Comparison of ENCODE assay signal across 9 cellular contexts in the genomic region with DNA sequence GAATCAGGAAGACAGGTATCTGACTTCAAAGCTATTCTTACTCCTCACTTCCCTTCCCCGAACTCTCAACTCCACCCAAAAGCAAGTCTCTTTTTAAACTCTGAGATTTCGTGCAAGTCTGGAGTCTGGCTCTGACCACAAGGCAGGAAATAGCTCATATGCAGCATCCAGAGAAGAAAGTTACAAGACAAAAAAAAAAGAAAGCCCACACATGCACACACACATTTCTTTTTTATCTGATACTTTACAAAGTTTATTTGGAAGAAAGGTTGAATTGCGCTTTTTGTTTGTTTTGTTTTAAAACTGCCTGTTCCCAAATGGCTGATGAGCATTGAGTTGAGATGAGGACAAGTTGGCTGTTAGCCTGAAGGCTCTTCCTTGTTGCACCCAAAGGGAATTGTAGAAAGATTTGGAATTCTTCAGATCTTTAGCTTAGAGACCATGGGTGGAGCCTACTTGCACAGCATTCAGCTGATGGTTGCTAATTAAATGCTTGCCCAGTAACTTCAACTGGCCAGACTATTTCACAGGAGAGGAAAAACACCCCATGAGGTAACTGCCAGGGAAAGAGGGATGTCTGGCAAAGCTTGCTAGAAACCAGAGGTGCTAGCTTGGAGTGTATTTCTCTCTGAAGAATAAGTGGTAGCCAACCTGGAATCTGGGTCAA.
A peak's percentile ranks its signal among the peaks of the same experiment; 100 is the strongest.
DNase-seq lines count a peak whose midpoint lies in the region; ATAC-seq and TF ChIP-seq lines count a peak whose summit lies in the region.
"Had no signal": no experiment of that assay in that cellular context is flagged by ENCODE, and none has a peak within 500 bp of the region (broad histone marks: within the 10 kb centered on the region; RNA-seq: fewer than 3 reads in every experiment).

No MANE protein-coding gene starts in this region.

- TF ChIP-seq POLR2A in esophagus muscularis mucosa (IDR thresholded peaks at IDR 0.05; ENCODE audit: low read depth), result no peak

- intact Hi-C loops in esophagus muscularis mucosa (cut with DNase I), result no loop called here

- no peaks in the 10 kb centered on the region for H3K27me3 ChIP-seq in esophagus muscularis mucosa

- peak; percentile 98 for ATAC-seq in HG02798 (IDR thresholded peaks at IDR 0.05; ENCODE audit: poor library complexity, unreplicated experiment)

- TF ChIP-seq CTCF in esophagus muscularis mucosa (IDR thresholded peaks at IDR 0.05), result no peak

- DNase-seq in SKM-1 treated with dmso at 0.1 percent for 144 hours (lab: John Stamatoyannopoulos, UW; ENCODE audit: unreplicated experiment) (peak; percentile 5), SKM-1 (lab: John Stamatoyannopoulos, UW; ENCODE audit: unreplicated experiment) (no peak), SK-N-MC (ENCODE audit: low read depth, low spot score) (peak; percentile 70), esophagus muscularis mucosa (ENCODE audit: extremely low spot score) (peak; percentile 91), DMS79 (lab: John Stamatoyannopoulos, UW) (no peak), SW480 (ENCODE audit: low spot score) (no peak)

- no peak for TF ChIP-seq EP300 in esophagus muscularis mucosa (IDR thresholded peaks at IDR 0.05)

- H3K4me1 ChIP-seq in esophagus muscularis mucosa, result peaks cover 29 to 35% (median 32%) of the 10 kb centered on the region in 4 donors

- H3K27ac ChIP-seq in SK-N-MC (peak overlapping the region; percentile 96), esophagus muscularis mucosa (replicated peaks in 1 of 4) (peak overlapping the region; percentile 30 to 55 (median 41)), skin epidermis (peak overlapping the region in 15 of 21 experiments; percentile 0 to 80 (median 29))
- H3K27ac ChIP-seq: 22Rv1 had no signal

- H3K9me3 ChIP-seq in SK-N-MC (ENCODE audit: low read depth, low read length) (no peaks in the 10 kb centered on the region), esophagus muscularis mucosa (no peaks in the 10 kb centered on the region)

- H3K36me3 ChIP-seq in SK-N-MC (ENCODE audit: insufficient read depth, low read length) (no peaks in the 10 kb centered on the region), esophagus muscularis mucosa (no peaks in the 10 kb centered on the region)

- 4% methylated on average over 3 of the region's 3 CpGs for WGBS in esophagus muscularis mucosa

- H3K4me3 ChIP-seq in SK-N-MC (peak overlapping the region; percentile 69), esophagus muscularis mucosa (no peak overlapping the region), skin epidermis (no peak overlapping the region)

- H3K9ac ChIP-seq in SK-N-MC (ENCODE audit: insufficient read length), result peak overlapping the region; percentile 21

Comparison
In these comparisons a context has a peak if more than half of its experiments do, and no peak if none do; other contexts are left out.
1. DNase-seq: peak in SKM-1 treated with dmso at 0.1 percent for 144 hours (single experiment), SK-N-MC (single experiment) and esophagus muscularis mucosa (single experiment); none in SKM-1 (single experiment), DMS79 (single experiment) and SW480 (single experiment).
2. H3K27ac ChIP-seq: peak in every context shown above with its lines; median percentile 96 in SK-N-MC; 41 in esophagus muscularis mucosa; 29 in skin epidermis.